Comparison of ENCODE assay signal across 8 cellular contexts in genomic region chr12:94145231-94145979, GRCh38. TPM values are rescaled to one million over a fixed set of nuclear protein-coding genes. Genes with fewer than 3 reads are reported as not detected.
A peak's percentile ranks its signal among the peaks of the same experiment; 100 is the strongest.
DNase-seq lines count a peak whose midpoint lies in the region; ATAC-seq and TF ChIP-seq lines count a peak whose summit lies in the region.

No MANE protein-coding gene starts in this region.

- H3K4me1 ChIP-seq in MM.1S (ENCODE audit: low read length) (peaks cover 10% of the 10 kb centered on the region), prostate gland (replicated peaks) (no peaks in the 10 kb centered on the region)

- H3K36me3 Mint-ChIP-seq in chondrocyte (ENCODE audit: low read depth) = no peaks in the 10 kb centered on the region

- no peak for TF ChIP-seq POLR2A in prostate gland (IDR thresholded peaks at IDR 0.05)

- H3K9me3 Mint-ChIP-seq in chondrocyte (ENCODE audit: low read depth) = no peaks in the 10 kb centered on the region

- no peak overlapping the region for H3K27ac Mint-ChIP-seq in chondrocyte (ENCODE audit: unreplicated experiment)

- H3K27me3 ChIP-seq in MM.1S (replicated peaks; ENCODE audit: insufficient read depth, low read length) (no peaks in the 10 kb centered on the region), prostate gland (replicated peaks; ENCODE audit: insufficient read depth) (peaks cover 9% of the 10 kb centered on the region)

- H3K9me3 ChIP-seq in MM.1S (replicated peaks; ENCODE audit: insufficient read depth, low read length) (no peaks in the 10 kb centered on the region), prostate gland (no peaks in the 10 kb centered on the region)

- peaks cover 7% of the 10 kb centered on the region for H3K4me1 Mint-ChIP-seq in chondrocyte (ENCODE audit: low read depth)

- H3K79me2 ChIP-seq in MM.1S (ENCODE audit: low read length) = peaks cover 18% of the 10 kb centered on the region

- intact Hi-C loops in prostate gland (cut with DNase I) = loop anchor here (5.0 kb wide), 1 partner anchor 387 kb away; no protein-coding TSS in a partner anchor

- no peak overlapping the region for H3K4me2 ChIP-seq in MM.1S (ENCODE audit: low read depth, low read length)

- no peak overlapping the region for H2AFZ ChIP-seq in MM.1S (ENCODE audit: low read length)

- H3K27me3 Mint-ChIP-seq in chondrocyte (ENCODE audit: low read depth) = peaks cover 24% of the 10 kb centered on the region

- H3K27ac ChIP-seq in MM.1S (ENCODE audit: low read length) (no peak overlapping the region), prostate gland (no peak overlapping the region)

- TF ChIP-seq CTCF in MM.1S (IDR thresholded peaks at IDR 0.05; ENCODE audit: low read length) = peak; percentile 36
- peak; percentile 82 for TF ChIP-seq CTCF in chondrocyte (IDR thresholded peaks at IDR 0.05)
- peak in 3 of 4 experiments; percentile 13 to 41 (median 26) for TF ChIP-seq CTCF in prostate gland (IDR thresholded peaks at IDR 0.05)

- H3K36me3 ChIP-seq in MM.1S (replicated peaks; ENCODE audit: insufficient read depth, low read length) = no peaks in the 10 kb centered on the region
- H3K36me3 ChIP-seq in prostate gland = no peaks in the 10 kb centered on the region

- H3K4me3 ChIP-seq in MM.1S (ENCODE audit: low read length) (no peak overlapping the region), prostate gland (no peak overlapping the region)

- DNase-seq in GM03348 (ENCODE audit: low spot score) (peak; percentile 46), MM.1S (peak; percentile 22), chondrocyte (ENCODE audit: low spot score) (no peak), prostate gland (ENCODE audit: low spot score) (no peak), NK-92 (lab: John Stamatoyannopoulos, UW; ENCODE audit: unreplicated experiment) (no peak), NCI-H2171 treated with DMSO at 0.1 percent for 48 hours (lab: John Stamatoyannopoulos, UW) (no peak)
- DNase-seq in stimulated activated CD4-positive, alpha-beta T cell treated with anti-CD3 and anti-CD28 coated beads, Interleukin-1b, Interleukin-23, amount 100 ng/mL, for 48 hours = no peak
- DNase-seq in stimulated activated naive CD8-positive, alpha-beta T cell treated with anti-CD3 and anti-CD28 coated beads, Interleukin-15, Interleukin-2, amounts not matched to agents 100 U/mL and 50 U/mL, for 24 hours = no peak

- H3K9ac ChIP-seq in MM.1S (ENCODE audit: low read length) = no peak overlapping the region

- H3K9me2 ChIP-seq in MM.1S (replicated peaks; ENCODE audit: insufficient read depth, low read length) = no peaks in the 10 kb centered on the region

- H3K4me3 Mint-ChIP-seq in chondrocyte (ENCODE audit: unreplicated experiment) = no peak overlapping the region

- ATAC-seq in stimulated activated naive CD8-positive, alpha-beta T cell treated with anti-CD3 and anti-CD28 coated beads, Interleukin-15, Interleukin-2, amounts not matched to agents 100 U/mL and 50 U/mL, for 24 hours = no peak

- H3F3A ChIP-seq in MM.1S (ENCODE audit: insufficient read depth, low read length) = peaks cover 17% of the 10 kb centered on the region

- no peaks in the 10 kb centered on the region for H4K20me1 ChIP-seq in MM.1S (ENCODE audit: insufficient read depth, low read length)

- WGBS in prostate gland = 26% methylated on average over 12 of the region's 12 CpGs

RNA-seq across cellular contexts. Expression of gene PLXNC1, which starts 3.0 kb away (rescaled TPM):
- total RNA-seq in chondrocyte (0.67 to 1.4 TPM (median 0.72 TPM) in 3 replicates), prostate gland (100 to 1,000 TPM in 1 of 2 donors, 1 to 10 TPM in 1; 2.7 to 118 TPM)

Comparison
In these comparisons a context has a peak if more than half of its experiments do, and no peak if none do; other contexts are left out.
1. DNase-seq: peak in GM03348 (single experiment) and MM.1S (single experiment); none in chondrocyte (single experiment), prostate gland (single experiment), NK-92 (single experiment), stimulated activated CD4-positive, alpha-beta T cell treated with anti-CD3 and anti-CD28 coated beads, Interleukin-1b, Interleukin-23, amount 100 ng/mL, for 48 hours (single experiment), stimulated activated naive CD8-positive, alpha-beta T cell treated with anti-CD3 and anti-CD28 coated beads, Interleukin-15, Interleukin-2, amounts not matched to agents 100 U/mL and 50 U/mL, for 24 hours (single experiment) and NCI-H2171 treated with DMSO at 0.1 percent for 48 hours (single experiment).
2. CTCF ChIP-seq: peak in every context shown above with its lines; median percentile 82 in chondrocyte; 36 in MM.1S; 26 in prostate gland.